In the genomic region with DNA sequence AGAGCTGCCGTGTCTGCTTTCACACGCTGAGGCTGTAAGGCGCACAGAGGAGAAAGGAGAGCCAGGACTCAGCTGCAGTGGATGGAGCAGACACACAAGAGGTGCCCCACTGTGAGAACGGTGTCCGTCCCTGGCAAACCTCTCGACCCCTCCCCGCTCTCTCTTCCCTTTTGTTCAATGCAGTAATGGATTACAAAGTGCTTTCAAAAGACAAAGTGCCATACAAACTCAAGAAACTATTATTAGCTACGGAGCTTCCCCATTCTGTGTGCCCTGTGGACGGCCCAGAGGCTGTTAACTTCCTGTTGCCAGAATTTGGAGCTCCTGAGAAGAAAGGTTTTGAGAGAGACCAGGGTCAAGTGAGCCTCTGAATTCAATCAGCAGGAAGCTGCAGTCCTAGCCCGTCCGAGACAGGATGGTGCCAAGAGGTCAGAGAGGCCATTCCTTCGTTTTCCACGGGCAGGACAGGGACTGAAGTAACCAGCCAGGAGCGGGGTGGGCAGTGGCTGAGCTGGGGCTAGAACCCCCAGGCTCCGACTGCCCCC, we compare ENCODE assay signal across 10 cellular contexts. TPM values are rescaled to one million over a fixed set of nuclear protein-coding genes. Genes with fewer than 3 reads are reported as not detected.
DNase-seq lines count a peak whose midpoint lies in the region; ATAC-seq and TF ChIP-seq lines count a peak whose summit lies in the region.
"Had no signal": no experiment of that assay in that cellular context is flagged by ENCODE, and none has a peak within 500 bp of the region (broad histone marks: within the 10 kb centered on the region; RNA-seq: fewer than 3 reads in every experiment).

No MANE protein-coding gene starts in this region.

- DNase-seq in T-helper 2 cell treated with Interferon-gamma antibody and Interleukin-4, amounts not matched to agents 5 μg/mL and 100 μg/mL, for 36 hours (ENCODE audit: low spot score) = no peak
- DNase-seq in T-helper 2 cell (no peak), left lobe of liver (ENCODE audit: low spot score) (no peak), stomach (no peak), hippocampal formation (lab: John Stamatoyannopoulos, UW) (no peak), iPS-NIHi7 (ENCODE audit: extremely low spot score) (no peak), GM19238 (ENCODE audit: insufficient read length, low spot score) (no peak)
- no peak for DNase-seq in activated CD8-positive, alpha-beta T cell treated with anti-CD3 and anti-CD28 coated beads for 36 hours
- DNase-seq: activated CD4-positive, CD25-positive, alpha-beta regulatory T cell; NCI-H226 had no signal

- H3K27ac Mint-ChIP-seq in T-helper 2 cell treated with Interferon-gamma antibody and Interleukin-4, amounts not matched to agents 5 μg/mL and 100 μg/mL, for 36 hours = peak overlapping the region; percentile 65
- peak overlapping the region; percentile 56 for H3K27ac Mint-ChIP-seq in activated CD8-positive, alpha-beta T cell treated with anti-CD3 and anti-CD28 coated beads for 36 hours

- peaks cover 68% of the 10 kb centered on the region for H3K4me1 Mint-ChIP-seq in T-helper 2 cell treated with Interferon-gamma antibody and Interleukin-4, amounts not matched to agents 5 μg/mL and 100 μg/mL, for 36 hours (ENCODE audit: low read depth)
- H3K4me1 Mint-ChIP-seq in activated CD8-positive, alpha-beta T cell treated with anti-CD3 and anti-CD28 coated beads for 36 hours (ENCODE audit: low read depth) = peaks cover 91% of the 10 kb centered on the region

- H3K9me3 Mint-ChIP-seq in T-helper 2 cell treated with Interferon-gamma antibody and Interleukin-4, amounts not matched to agents 5 μg/mL and 100 μg/mL, for 36 hours = no peaks in the 10 kb centered on the region
- H3K9me3 Mint-ChIP-seq in activated CD8-positive, alpha-beta T cell treated with anti-CD3 and anti-CD28 coated beads for 36 hours = no peaks in the 10 kb centered on the region

- no peak overlapping the region for H3K4me3 Mint-ChIP-seq in T-helper 2 cell treated with Interferon-gamma antibody and Interleukin-4, amounts not matched to agents 5 μg/mL and 100 μg/mL, for 36 hours
- no peak overlapping the region for H3K4me3 Mint-ChIP-seq in activated CD8-positive, alpha-beta T cell treated with anti-CD3 and anti-CD28 coated beads for 36 hours

- no peaks in the 10 kb centered on the region for H3K9me3 ChIP-seq in stomach

- CTCF ChIA-PET in activated CD8-positive, alpha-beta T cell treated with anti-CD3 and anti-CD28 coated beads for 36 hours (lab: Charles Lee) = interaction anchor here (1.2 to 4.2 kb wide), 4 partner anchors 12 to 295 kb away, joined by 4 to 24 read pairs (median 5); no protein-coding TSS in a partner anchor

- POLR2A ChIA-PET in activated CD8-positive, alpha-beta T cell treated with anti-CD3 and anti-CD28 coated beads for 36 hours (lab: Charles Lee) = interaction anchor here (0.8 to 8.8 kb wide), 11 partner anchors 10 to 393 kb away, joined by 3 to 69 read pairs (median 5); no protein-coding TSS in a partner anchor

- no peak for TF ChIP-seq POLR2A in stomach (IDR thresholded peaks at IDR 0.05)

- peaks cover 92% of the 10 kb centered on the region for H3K36me3 Mint-ChIP-seq in T-helper 2 cell treated with Interferon-gamma antibody and Interleukin-4, amounts not matched to agents 5 μg/mL and 100 μg/mL, for 36 hours (ENCODE audit: low read depth)
- peaks cover 91% of the 10 kb centered on the region for H3K36me3 Mint-ChIP-seq in activated CD8-positive, alpha-beta T cell treated with anti-CD3 and anti-CD28 coated beads for 36 hours (ENCODE audit: low read depth)

- H3K36me3 ChIP-seq in stomach = peaks cover 4 to 65% (median 54%) of the 10 kb centered on the region in 4 donors

- 55 to 73% (median 59%) methylated on average over 15 of the region's 15 CpGs for WGBS in stomach, 5 donors

- TF ChIP-seq CTCF in activated CD8-positive, alpha-beta T cell treated with anti-CD3 and anti-CD28 coated beads for 36 hours (IDR thresholded peaks at IDR 0.05) = no peak
- no peak for TF ChIP-seq CTCF in stomach (IDR thresholded peaks at IDR 0.05)

- no peak for TF ChIP-seq EP300 in stomach (IDR thresholded peaks at IDR 0.05)

- no peaks in the 10 kb centered on the region for H3K27me3 Mint-ChIP-seq in T-helper 2 cell treated with Interferon-gamma antibody and Interleukin-4, amounts not matched to agents 5 μg/mL and 100 μg/mL, for 36 hours (ENCODE audit: low read depth)
- H3K27me3 Mint-ChIP-seq in activated CD8-positive, alpha-beta T cell treated with anti-CD3 and anti-CD28 coated beads for 36 hours = no peaks in the 10 kb centered on the region

- H3K4me1 ChIP-seq in stomach = peaks cover 11 to 82% (median 46%) of the 10 kb centered on the region in 4 donors

- no peaks in the 10 kb centered on the region for H3K27me3 ChIP-seq in stomach

- peak overlapping the region in 1 of 4 donors; percentile 15 for H3K4me3 ChIP-seq in stomach

- no peak for ATAC-seq in activated CD8-positive, alpha-beta T cell treated with anti-CD3 and anti-CD28 coated beads for 36 hours
- ATAC-seq in left lobe of liver = peak; percentile 45

- H3K27ac ChIP-seq in stomach = peak overlapping the region in 4 of 5 donors; percentile 34 to 82 (median 68)

- intact Hi-C loops in activated CD8-positive, alpha-beta T cell treated with anti-CD3 and anti-CD28 coated beads for 36 hours (cut with micrococcal nuclease) = loop anchor here (5.0 kb wide), 1 partner anchor 297 kb away; no protein-coding TSS in a partner anchor
- intact Hi-C loops in stomach (cut with DNase I; ENCODE audit: low total_unique reads) = no loop called here

RNA-seq across cellular contexts. Expression of gene CCND2, which starts 15.8 kb away (rescaled TPM):
- total RNA-seq in activated CD8-positive, alpha-beta T cell treated with anti-CD3 and anti-CD28 coated beads for 36 hours = 100 to 1,000 TPM; 617 to 639 TPM
- 3.5 TPM for total RNA-seq in left lobe of liver
- 10 to 100 TPM; 27.4 to 89.0 (median 49.1) TPM for total RNA-seq in stomach
- 1 to 10 TPM; 5.5 to 8.3 (median 7.0) TPM for polyA plus RNA-seq in stomach

RNA-seq across cellular contexts. Expression of gene TIGAR, which starts 31.6 kb away (rescaled TPM):
- total RNA-seq in activated CD8-positive, alpha-beta T cell treated with anti-CD3 and anti-CD28 coated beads for 36 hours = 1 to 10 TPM; 8.2 to 8.7 TPM
- total RNA-seq in left lobe of liver (3.0 TPM), stomach (100 to 1,000 TPM in 1 of 5 donors, 1 to 10 TPM in 2, under 1 TPM in 1, not detected in 1; 0.45 to 149 (median 5.1) TPM)
- 1 to 10 TPM; 2.1 to 9.2 (median 5.5) TPM for polyA plus RNA-seq in stomach

Comparison
In these comparisons a context has a peak if more than half of its experiments do, and no peak if none do; other contexts are left out.
1. RNA of gene CCND2, which starts 15.8 kb away (total RNA-seq): 617 to 639 TPM in activated CD8-positive, alpha-beta T cell treated with anti-CD3 and anti-CD28 coated beads for 36 hours; 27.4 to 89.0 TPM in stomach and 3.5 TPM in left lobe of liver (single experiment); every median in the first group is over 4 times any median in the second.